Comparison of ENCODE assay signal across 25 cellular contexts in genomic region chr18:8354304-8354703, GRCh38.
DNase-seq lines count a peak whose midpoint lies in the region; ATAC-seq and TF ChIP-seq lines count a peak whose summit lies in the region.
"Had no signal": no experiment of that assay in that cellular context is flagged by ENCODE, and none has a peak within 500 bp of the region (broad histone marks: within the 10 kb centered on the region; RNA-seq: fewer than 3 reads in every experiment).

No MANE protein-coding gene starts in this region.

- H3K27ac ChIP-seq in coronary artery: no peak overlapping the region
- no peak overlapping the region for H3K27ac ChIP-seq in PC-3 (ENCODE audit: low read length)
- H3K27ac ChIP-seq: C4-2B had no signal

- H3K9me2 ChIP-seq in PC-3 (replicated peaks; ENCODE audit: low read length): no peaks in the 10 kb centered on the region

- no TSS peak for BruUV-seq in PC-3 (replicated peaks; lab: Mats Ljungman, UMichigan)

- H3K9ac ChIP-seq in PC-3 (ENCODE audit: low read length): no peak overlapping the region

- no peaks in the 10 kb centered on the region for H4K20me1 ChIP-seq in PC-3 (ENCODE audit: low read length)

- H3K4me2 ChIP-seq in PC-3 (ENCODE audit: low read length): no peak overlapping the region

- CTCF ChIA-PET in PC-3 (lab: Charles Lee): no interaction called here

- no peaks in the 10 kb centered on the region for H3K36me3 ChIP-seq in PC-3 (ENCODE audit: low read depth, low read length)
- H3K36me3 ChIP-seq: MG63 had no signal

- ATAC-seq in central memory CD8-positive, alpha-beta T cell (replicated peaks; ENCODE audit: extremely low read depth, poor library complexity, severe bottlenecking): no peak
- ATAC-seq in left lobe of liver: peak; percentile 19
- ATAC-seq in GM18858 (IDR thresholded peaks at IDR 0.05; ENCODE audit: unreplicated experiment): no peak
- no peak for ATAC-seq in PC-3
- ATAC-seq: CD8-positive, alpha-beta T cell; GM12878 had no signal

- no peaks in the 10 kb centered on the region for H3K9me3 ChIP-seq in PC-3 (ENCODE audit: low read length)
- H3K9me3 ChIP-seq: Caco-2, MG63 had no signal

- no peak for TF ChIP-seq CTCF in coronary artery (IDR thresholded peaks at IDR 0.05)
- no peak for TF ChIP-seq CTCF in progenitor cell of endocrine pancreas (IDR thresholded peaks at IDR 0.05; ENCODE audit: unreplicated experiment)
- no peak for TF ChIP-seq CTCF in PC-3 (conservative IDR thresholded peaks at IDR 0.05; ENCODE audit: low read depth, low read length)

- no peaks in the 10 kb centered on the region for H3F3A ChIP-seq in PC-3 (ENCODE audit: low read length, unreplicated experiment)

- POLR2A ChIA-PET in PC-3 (lab: Charles Lee; ENCODE audit: unreplicated experiment): no interaction called here

- no peaks in the 10 kb centered on the region for H3K4me1 ChIP-seq in PC-3 (ENCODE audit: insufficient read depth, low read length)

- H3K27ac Mint-ChIP-seq in central memory CD8-positive, alpha-beta T cell (ENCODE audit: low read depth): peak overlapping the region; percentile 65
- H3K27ac Mint-ChIP-seq in progenitor cell of endocrine pancreas: peak overlapping the region; percentile 34
- H3K27ac Mint-ChIP-seq: B cell; CD8-positive, alpha-beta T cell had no signal

- no peak overlapping the region for H3K4me3 Mint-ChIP-seq in central memory CD8-positive, alpha-beta T cell
- no peak overlapping the region for H3K4me3 Mint-ChIP-seq in progenitor cell of endocrine pancreas (ENCODE audit: low read depth)
- H3K4me3 Mint-ChIP-seq: B cell; CD8-positive, alpha-beta T cell had no signal

- H2AFZ ChIP-seq in PC-3 (ENCODE audit: low read length): no peak overlapping the region

- no peak for DNase-seq in central memory CD8-positive, alpha-beta T cell (ENCODE audit: low spot score in 2 of 2)
- peak; percentile 28 for DNase-seq in coronary artery (ENCODE audit: low spot score)
- no peak for DNase-seq in left lobe of liver (ENCODE audit: low spot score)
- DNase-seq in progenitor cell of endocrine pancreas (ENCODE audit: low spot score, unreplicated experiment): no peak
- no peak for DNase-seq in activated naive CD4-positive, alpha-beta T cell (lab: John Stamatoyannopoulos, UW)
- DNase-seq in PC-3: no peak
- DNase-seq: Caco-2; CD8-positive, alpha-beta T cell; EL; GDM1; HCEC 1CT; IMR-90; KG1; MG63; NCI-H2029; NCI-H446; NCI-H526; NCI-H82; NK-92 treated with Interleukin-12 subunit alpha and Interleukin-12 subunit beta, amount 100 ng/mL, for 24 hours; RPMI8226; SHP77 treated with DMSO at 0.1 percent for 48 hours had no signal

- no peaks in the 10 kb centered on the region for H3K27me3 Mint-ChIP-seq in central memory CD8-positive, alpha-beta T cell
- no peaks in the 10 kb centered on the region for H3K27me3 Mint-ChIP-seq in progenitor cell of endocrine pancreas

- H3K9me3 Mint-ChIP-seq in central memory CD8-positive, alpha-beta T cell: no peaks in the 10 kb centered on the region
- H3K9me3 Mint-ChIP-seq in progenitor cell of endocrine pancreas (ENCODE audit: low read depth): peaks cover 6% of the 10 kb centered on the region
- H3K9me3 Mint-ChIP-seq: CD8-positive, alpha-beta T cell had no signal

- H3K4me1 Mint-ChIP-seq in central memory CD8-positive, alpha-beta T cell: no peaks in the 10 kb centered on the region
- H3K4me1 Mint-ChIP-seq in progenitor cell of endocrine pancreas (ENCODE audit: low read depth): peaks cover 15% of the 10 kb centered on the region
- H3K4me1 Mint-ChIP-seq: B cell had no signal

- intact Hi-C loops in PC-3 (cut with micrococcal nuclease): no loop called here

- no peaks in the 10 kb centered on the region for H3K27me3 ChIP-seq in PC-3 (ENCODE audit: low read length)
- H3K27me3 ChIP-seq: MG63 had no signal

- H3K36me3 Mint-ChIP-seq in central memory CD8-positive, alpha-beta T cell (ENCODE audit: insufficient read depth): peaks cover 4% of the 10 kb centered on the region
- peaks cover 7% of the 10 kb centered on the region for H3K36me3 Mint-ChIP-seq in progenitor cell of endocrine pancreas (ENCODE audit: insufficient read depth)
- H3K36me3 Mint-ChIP-seq: CD8-positive, alpha-beta T cell had no signal

- H3K4me3 ChIP-seq in coronary artery (no peak overlapping the region), PC-3 (ENCODE audit: low read length) (no peak overlapping the region)
- H3K4me3 ChIP-seq: GM12878, MG63 had no signal

- no peaks in the 10 kb centered on the region for H3K79me2 ChIP-seq in PC-3 (ENCODE audit: low read length)
